Comparison of ENCODE assay signal across 11 cellular contexts in genomic region chr9:137256839-137257238, GRCh38. TPM values are rescaled to one million over a fixed set of nuclear protein-coding genes. Genes with fewer than 3 reads are reported as not detected.
DNase-seq lines count a peak whose midpoint lies in the region; ATAC-seq lines count a peak whose summit lies in the region.
"Had no signal": no experiment of that assay in that cellular context is flagged by ENCODE, and none has a peak within 500 bp of the region (broad histone marks: within the 10 kb centered on the region; RNA-seq: fewer than 3 reads in every experiment).

No MANE protein-coding gene starts in this region.

- WGBS in HUES64, result 96% methylated on average over 14 of the region's 14 CpGs

- peak overlapping the region; percentile 83 for H3K4me3 Mint-ChIP-seq in activated naive CD8-positive, alpha-beta T cell treated with anti-CD3 and anti-CD28 coated beads, Interleukin-2, amount 50 U/mL, for 24 hours
- peak overlapping the region in 9 of 10 donors; percentile 42 to 94 (median 88) for H3K4me3 Mint-ChIP-seq in naive thymus-derived CD4-positive, alpha-beta T cell

- CTCF ChIA-PET in naive thymus-derived CD4-positive, alpha-beta T cell (lab: Charles Lee), result interaction anchor here (0.6 to 1.4 kb wide), 3 partner anchors 17 to 449 kb away, joined by 3 to 6 read pairs (median 4); partner anchors contain the start of gene RABL6

- 0 out of 22 replicates have a peak overlapping the region, but pooled peaks of 3 of the 11 experiments have one; percentile 80 to 90 (median 84) for H3K27ac ChIP-seq in BLaER1 treated with 17β-estradiol and CSF1 and Interleukin-3, amounts not matched to agents 10 nM and 100 nM
- no peak overlapping the region for H3K27ac ChIP-seq in HUES64 (ENCODE audit: low read depth, low read length)
- H3K27ac ChIP-seq in naive thymus-derived CD4-positive, alpha-beta T cell (ENCODE audit: low read depth, low read length), result no peak overlapping the region
- H3K27ac ChIP-seq: ovary had no signal

- H3K4me2 ChIP-seq in BLaER1 treated with 17β-estradiol and CSF1 and Interleukin-3, amounts not matched to agents 10 nM and 100 nM, result peak overlapping the region; percentile 94 to 100 (median 98)

- H3K27me3 ChIP-seq in BLaER1 treated with 17β-estradiol and CSF1 and Interleukin-3, amounts not matched to agents 10 nM and 100 nM, result no peaks in the 10 kb centered on the region
- no peaks in the 10 kb centered on the region for H3K27me3 ChIP-seq in HUES64 (ENCODE audit: insufficient read depth, low read length)
- no peaks in the 10 kb centered on the region for H3K27me3 ChIP-seq in naive thymus-derived CD4-positive, alpha-beta T cell (ENCODE audit: control insufficient read depth in 2 of 2, insufficient read depth in 2 of 2, low read length in 2 of 2)
- H3K27me3 ChIP-seq: ovary had no signal

- H3K9ac ChIP-seq in BLaER1 treated with 17β-estradiol and CSF1 and Interleukin-3, amounts not matched to agents 10 nM and 100 nM, result peak overlapping the region; percentile 83 to 97 (median 90)
- no peak overlapping the region for H3K9ac ChIP-seq in HUES64 (ENCODE audit: low read depth, low read length)

- peaks cover 12% of the 10 kb centered on the region for H3K36me3 Mint-ChIP-seq in activated naive CD8-positive, alpha-beta T cell treated with anti-CD3 and anti-CD28 coated beads, Interleukin-2, amount 50 U/mL, for 24 hours (ENCODE audit: low read depth)
- peaks cover 0 to 12% (median 4%) of the 10 kb centered on the region in 5 donors for H3K36me3 Mint-ChIP-seq in naive thymus-derived CD4-positive, alpha-beta T cell

- POLR2A ChIA-PET in naive thymus-derived CD4-positive, alpha-beta T cell (lab: Charles Lee), result interaction anchor here (0.7 to 9.5 kb wide), 8 partner anchors 9 to 210 kb away, joined by 3 to 168 read pairs (median 4); partner anchors contain the start of genes TPRN and TUBB4B

- H3K9me3 Mint-ChIP-seq in activated naive CD8-positive, alpha-beta T cell treated with anti-CD3 and anti-CD28 coated beads, Interleukin-2, amount 50 U/mL, for 24 hours, result no peaks in the 10 kb centered on the region
- peaks cover 0 to 1% (median 0%) of the 10 kb centered on the region in 11 donors for H3K9me3 Mint-ChIP-seq in naive thymus-derived CD4-positive, alpha-beta T cell

- H3K4me1 Mint-ChIP-seq in activated naive CD8-positive, alpha-beta T cell treated with anti-CD3 and anti-CD28 coated beads, Interleukin-2, amount 50 U/mL, for 24 hours, result peaks cover 13% of the 10 kb centered on the region
- H3K4me1 Mint-ChIP-seq in naive thymus-derived CD4-positive, alpha-beta T cell, result peaks cover 0 to 22% (median 17%) of the 10 kb centered on the region in 7 donors

- no peaks in the 10 kb centered on the region for H3K9me3 ChIP-seq in BLaER1 treated with 17β-estradiol and CSF1 and Interleukin-3, amounts not matched to agents 10 nM and 100 nM (replicated peaks in 1 of 11)
- H3K9me3 ChIP-seq in HUES64 (ENCODE audit: insufficient read depth, low read depth, low read length), result no peaks in the 10 kb centered on the region
- H3K9me3 ChIP-seq in naive thymus-derived CD4-positive, alpha-beta T cell (ENCODE audit: control insufficient read depth in 2 of 3, low read length in 3 of 3), result no peaks in the 10 kb centered on the region
- H3K9me3 ChIP-seq: ovary had no signal

- no peak for DNase-seq in activated naive CD8-positive, alpha-beta T cell treated with anti-CD3 and anti-CD28 coated beads, Interleukin-2, amount 50 U/mL, for 24 hours
- no peak for DNase-seq in naive thymus-derived CD4-positive, alpha-beta T cell
- DNase-seq in NCI-H1048 (lab: John Stamatoyannopoulos, UW) (no peak), NCI-H1092 treated with DMSO at 0.1 percent for 48 hours (lab: John Stamatoyannopoulos, UW) (no peak), G401 (ENCODE audit: low spot score) (no peak)
- DNase-seq: dermis blood vessel endothelial cell, HCEC 1CT had no signal

- peaks cover 27 to 52% (median 43%) of the 10 kb centered on the region in 11 experiments for H3K36me3 ChIP-seq in BLaER1 treated with 17β-estradiol and CSF1 and Interleukin-3, amounts not matched to agents 10 nM and 100 nM
- peaks cover 25% of the 10 kb centered on the region for H3K36me3 ChIP-seq in HUES64 (ENCODE audit: insufficient read depth, low read length)
- peaks cover 0 to 31% (median 0%) of the 10 kb centered on the region in 3 experiments for H3K36me3 ChIP-seq in naive thymus-derived CD4-positive, alpha-beta T cell (ENCODE audit: control insufficient read depth in 2 of 3, insufficient read depth in 3 of 3, low read length in 3 of 3)
- H3K36me3 ChIP-seq: ovary had no signal

- no peak overlapping the region for H3K27ac Mint-ChIP-seq in activated naive CD8-positive, alpha-beta T cell treated with anti-CD3 and anti-CD28 coated beads, Interleukin-2, amount 50 U/mL, for 24 hours
- H3K27ac Mint-ChIP-seq in naive thymus-derived CD4-positive, alpha-beta T cell, result no peak overlapping the region

- intact Hi-C loops in naive thymus-derived CD4-positive, alpha-beta T cell (cut with micrococcal nuclease), result no loop called here

- peaks cover 2% of the 10 kb centered on the region for H3K27me3 Mint-ChIP-seq in activated naive CD8-positive, alpha-beta T cell treated with anti-CD3 and anti-CD28 coated beads, Interleukin-2, amount 50 U/mL, for 24 hours
- no peaks in the 10 kb centered on the region for H3K27me3 Mint-ChIP-seq in naive thymus-derived CD4-positive, alpha-beta T cell

- H3K4me3 ChIP-seq in BLaER1 treated with 17β-estradiol and CSF1 and Interleukin-3, amounts not matched to agents 10 nM and 100 nM, result peak overlapping the region; percentile 86 to 100 (median 97)
- H3K4me3 ChIP-seq in HUES64 (ENCODE audit: low read length), result 0 out of 2 replicates have a peak overlapping the region, but pooled peaks have one; percentile 93
- H3K4me3 ChIP-seq in naive thymus-derived CD4-positive, alpha-beta T cell (ENCODE audit: low read length), result no peak overlapping the region

- in situ Hi-C loops in G401 (cut with HindIII; ENCODE audit: low sequenced_read_pairs), result no loop called here

- peaks cover 12 to 44% (median 20%) of the 10 kb centered on the region in 11 experiments; a peak in 20 of 22 replicates for H4K20me1 ChIP-seq in BLaER1 treated with 17β-estradiol and CSF1 and Interleukin-3, amounts not matched to agents 10 nM and 100 nM

- peaks cover 43 to 64% (median 52%) of the 10 kb centered on the region in 10 experiments for H3K4me1 ChIP-seq in BLaER1 treated with 17β-estradiol and CSF1 and Interleukin-3, amounts not matched to agents 10 nM and 100 nM
- peaks cover 5% of the 10 kb centered on the region; the same call in 1 of the 2 replicates for H3K4me1 ChIP-seq in HUES64 (ENCODE audit: insufficient read depth, low read length)
- peaks cover 11% of the 10 kb centered on the region in 2 donors for H3K4me1 ChIP-seq in naive thymus-derived CD4-positive, alpha-beta T cell (ENCODE audit: control insufficient read depth in 2 of 2, insufficient read depth in 2 of 2, low read length in 2 of 2)

- ATAC-seq in activated naive CD8-positive, alpha-beta T cell treated with anti-CD3 and anti-CD28 coated beads, Interleukin-2, amount 50 U/mL, for 24 hours, result no peak
- ATAC-seq in naive thymus-derived CD4-positive, alpha-beta T cell, result no peak
- ATAC-seq in HG03442 (IDR thresholded peaks at IDR 0.05; ENCODE audit: unreplicated experiment), result no peak

RNA-seq across cellular contexts. Expression of gene NELFB, which starts 1.7 kb away (rescaled TPM):
- polyA plus RNA-seq in HUES64 (2013, experiment 1 of 2), result 46.6 TPM
- polyA plus RNA-seq in HUES64 (2013, experiment 2 of 2), result 44.0 TPM
- 10 to 100 TPM; 33.4 to 64.2 (median 38.9) TPM for total RNA-seq in naive thymus-derived CD4-positive, alpha-beta T cell
- 10 to 100 TPM; 22.9 to 36.5 TPM for polyA plus RNA-seq in naive thymus-derived CD4-positive, alpha-beta T cell
- 93.6 and 118 TPM in 2 replicates for total RNA-seq in G401 (2014; rRNA removed; shearing (Covaris generic))

RNA-seq across cellular contexts. Expression of gene STPG3, which starts 5.8 kb away (rescaled TPM):
- not detected for polyA plus RNA-seq in HUES64 (2013, experiment 1 of 2)
- not detected for polyA plus RNA-seq in HUES64 (2013, experiment 2 of 2)
- not detected for total RNA-seq in naive thymus-derived CD4-positive, alpha-beta T cell
- not detected for polyA plus RNA-seq in naive thymus-derived CD4-positive, alpha-beta T cell
- total RNA-seq in G401 (2014; rRNA removed; shearing (Covaris generic)), result not detected in 2 replicates
- total RNA-seq: ovary had no signal
- polyA plus RNA-seq: ovary had no signal

RNA-seq across cellular contexts. Expression of gene TUBB4B, which starts 15.8 kb away (rescaled TPM):
- polyA plus RNA-seq in HUES64 (2013, experiment 1 of 2), result 261 TPM
- 276 TPM for polyA plus RNA-seq in HUES64 (2013, experiment 2 of 2)
- 100 to 1,000 TPM in 1 of 5 experiments, 10 to 100 TPM in 4; 44.2 to 260 (median 87.5) TPM for total RNA-seq in naive thymus-derived CD4-positive, alpha-beta T cell
- polyA plus RNA-seq in naive thymus-derived CD4-positive, alpha-beta T cell, result 10 to 100 TPM; 17.5 to 49.9 TPM
- total RNA-seq in G401 (2014; rRNA removed; shearing (Covaris generic)), result 1,012 and 1,099 TPM in 2 replicates

RNA-seq across cellular contexts. Expression of gene TOR4A, which starts 20.7 kb away (rescaled TPM):
- polyA plus RNA-seq in HUES64 (2013, experiment 1 of 2), result 7.3 TPM
- 8.5 TPM for polyA plus RNA-seq in HUES64 (2013, experiment 2 of 2)
- 10 to 100 TPM in 2 of 5 experiments, 1 to 10 TPM in 2, under 1 TPM in 1; 0.84 to 16.6 (median 2.3) TPM for total RNA-seq in naive thymus-derived CD4-positive, alpha-beta T cell
- polyA plus RNA-seq in naive thymus-derived CD4-positive, alpha-beta T cell, result under 1 TPM in 1 of 2 donors, not detected in 1; 0.07 TPM
- total RNA-seq in G401 (2014; rRNA removed; shearing (Covaris generic)), result 38.2 and 41.7 TPM in 2 replicates

RNA-seq across cellular contexts. Expression of gene SLC34A3, which starts 26.1 kb away (rescaled TPM):
- polyA plus RNA-seq in HUES64 (2013, experiment 1 of 2), result not detected
- polyA plus RNA-seq in HUES64 (2013, experiment 2 of 2), result not detected
- total RNA-seq in naive thymus-derived CD4-positive, alpha-beta T cell, result under 1 TPM in 2 of 5 experiments, not detected in 3; 0.16 TPM
- not detected for polyA plus RNA-seq in naive thymus-derived CD4-positive, alpha-beta T cell
- total RNA-seq in G401 (2014; rRNA removed; shearing (Covaris generic)), result not detected in 2 replicates
- total RNA-seq: dermis blood vessel endothelial cell had no signal
- polyA plus RNA-seq: ovary had no signal
